14 cellular contexts compared by ENCODE assay signal in genomic region chr1:174916846-174917245, GRCh38.
"Had no signal": no experiment of that assay in that cellular context is flagged by ENCODE, and none has a peak within 500 bp of the region (broad histone marks: within the 10 kb centered on the region; RNA-seq: fewer than 3 reads in every experiment).

No MANE protein-coding gene starts in this region.

- H3K27ac Mint-ChIP-seq: activated naive CD8-positive, alpha-beta T cell; stimulated activated naive CD8-positive, alpha-beta T cell treated with anti-CD3 and anti-CD28 coated beads, Interleukin-15, amount 100 ng/mL, for 72 hours had no signal

- H3K27me3 Mint-ChIP-seq: activated naive CD8-positive, alpha-beta T cell; stimulated activated naive CD8-positive, alpha-beta T cell treated with anti-CD3 and anti-CD28 coated beads, Interleukin-15, amount 100 ng/mL, for 72 hours had no signal

- H3K9me3 Mint-ChIP-seq: activated T-cell treated with anti-CD3 and anti-CD28 coated beads, Interleukin-2, amount 50 U/mL, for 4 hours had no signal

- H3K9me3 ChIP-seq: sigmoid colon, testis, upper lobe of right lung had no signal

- H3K27ac ChIP-seq: brain microvascular endothelial cell, sigmoid colon, testis, upper lobe of right lung had no signal

- H3K27me3 ChIP-seq: brain microvascular endothelial cell, sigmoid colon, testis, upper lobe of right lung had no signal

- H3K36me3 ChIP-seq: brain microvascular endothelial cell, sigmoid colon, upper lobe of right lung had no signal

- H3K4me3 ChIP-seq: sigmoid colon, testis, upper lobe of right lung had no signal

- ATAC-seq: stimulated activated naive CD8-positive, alpha-beta T cell treated with anti-CD3 and anti-CD28 coated beads, Interleukin-15, amount 100 ng/mL, for 72 hours; upper lobe of right lung had no signal

- DNase-seq: activated CD4-positive, alpha-beta T cell treated with anti-CD3 and anti-CD28 coated beads for 1 hour; activated gamma-delta T cell; activated T-cell treated with anti-CD3 and anti-CD28 coated beads, Interleukin-2, amount 50 U/mL, for 4 hours; brain microvascular endothelial cell; hypothalamus; kidney glomerular epithelial cell; sigmoid colon; stimulated activated CD4-positive, alpha-beta T cell treated with anti-CD3 and anti-CD28 coated beads, Interleukin-12 subunit alpha, Interleukin-12 subunit beta, amount 100 ng/mL, for 4 hours; stimulated activated naive CD8-positive, alpha-beta T cell treated with anti-CD3 and anti-CD28 coated beads, Interleukin-15, amount 100 ng/mL, for 72 hours; T-helper 9 cell; testis; upper lobe of right lung had no signal

- H3K4me1 ChIP-seq: sigmoid colon, upper lobe of right lung had no signal

- H3K4me1 Mint-ChIP-seq: neural crest cell had no signal

- H3K4me3 Mint-ChIP-seq: activated naive CD8-positive, alpha-beta T cell; activated T-cell treated with anti-CD3 and anti-CD28 coated beads, Interleukin-2, amount 50 U/mL, for 4 hours; neural crest cell; stimulated activated naive CD8-positive, alpha-beta T cell treated with anti-CD3 and anti-CD28 coated beads, Interleukin-15, amount 100 ng/mL, for 72 hours had no signal
